In the genomic region with DNA sequence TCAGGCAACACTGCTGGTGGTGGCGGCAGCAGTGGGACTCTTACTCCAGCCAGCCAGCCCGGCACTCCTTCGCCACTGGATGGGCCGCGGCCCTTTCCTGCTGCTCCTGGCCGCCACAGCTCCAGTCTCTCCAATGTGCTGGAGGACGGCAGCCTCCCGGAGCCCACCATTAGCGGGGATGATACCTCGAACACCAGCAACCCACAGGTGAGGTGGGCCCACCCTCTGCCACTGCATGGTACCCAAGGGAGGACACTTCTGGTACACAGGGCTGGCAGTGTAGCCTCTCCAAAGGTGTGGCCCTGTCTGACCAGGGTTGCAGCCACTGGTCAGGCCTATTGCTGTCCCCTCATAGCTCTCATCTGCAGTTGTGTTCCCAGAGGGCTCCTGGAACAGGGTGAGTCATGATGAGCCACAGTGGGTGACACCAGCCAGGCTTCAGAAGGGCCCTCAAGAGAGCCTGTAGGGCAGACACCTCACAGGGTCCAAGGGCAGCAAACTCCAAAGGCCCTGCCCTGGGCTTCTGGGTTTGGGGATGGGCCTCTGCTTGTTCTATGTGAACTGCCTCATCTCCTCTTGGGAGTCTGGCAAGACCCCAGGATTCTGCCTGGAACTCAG, we compare ENCODE assay signal across 15 cellular contexts. TPM values are rescaled to one million over a fixed set of nuclear protein-coding genes. Genes with fewer than 3 reads are reported as not detected.
DNase-seq lines count a peak whose midpoint lies in the region; ATAC-seq and TF ChIP-seq lines count a peak whose summit lies in the region.
"Had no signal": no experiment of that assay in that cellular context is flagged by ENCODE, and none has a peak within 500 bp of the region (broad histone marks: within the 10 kb centered on the region; RNA-seq: fewer than 3 reads in every experiment).

No MANE protein-coding gene starts in this region.

- POLR2A ChIA-PET in MCF 10A (lab: Yijun Ruan, JAX) (interaction anchor here (0.6 kb wide), 1 partner anchor 291 kb away, joined by 3 read pairs; no protein-coding TSS in a partner anchor), Panc1 (lab: Charles Lee) (no interaction called here)

- H3K9me3 ChIP-seq in mammary epithelial cell (replicated peaks; ENCODE audit: insufficient read depth, low read length): no peaks in the 10 kb centered on the region
- H3K9me3 ChIP-seq in Panc1 (ENCODE audit: control insufficient read depth, insufficient read depth, low read depth, low read length): no peaks in the 10 kb centered on the region

- CTCF ChIA-PET in mammary epithelial cell (lab: Charles Lee; ENCODE audit: low non-redundant PET): no interaction called here
- CTCF ChIA-PET in MCF 10A (lab: Yijun Ruan, JAX): interaction anchor here (0.6 kb wide), 1 partner anchor 88 kb away, joined by 4 read pairs; no protein-coding TSS in a partner anchor
- CTCF ChIA-PET in Panc1 (lab: Charles Lee): no interaction called here

- H3K36me3 ChIP-seq in mammary epithelial cell (ENCODE audit: insufficient read depth, low read length) (peaks cover 2% of the 10 kb centered on the region), Panc1 (ENCODE audit: control insufficient read depth, insufficient read depth, low read length) (no peaks in the 10 kb centered on the region)

- peak; percentile 32; the same call in 1 of the 2 replicates for ATAC-seq in Panc1
- no peak for ATAC-seq in stimulated activated memory B cell treated with anti-CD40 and anti-IgM and Interleukin-4, amounts not matched to agents 10 μg/mL and 1 μg/mL and 100 μg/mL, for 72 hours
- no peak for ATAC-seq in left lobe of liver
- ATAC-seq: esophagus mucosa had no signal

- intact Hi-C loops in mammary epithelial cell (cut with micrococcal nuclease) (no loop called here), MCF 10A (cut with micrococcal nuclease) (no loop called here), Panc1 (cut with micrococcal nuclease; ENCODE audit: unreplicated experiment) (no loop called here)

- dilution Hi-C loops in mammary epithelial cell (cut with HindIII; ENCODE audit: low sequenced_read_pairs): no loop called here

- H3K27ac ChIP-seq in mammary epithelial cell (ENCODE audit: insufficient read depth, low read depth, low read length) (no peak overlapping the region), Panc1 (ENCODE audit: low read length) (no peak overlapping the region)
- H3K27ac ChIP-seq: coronary artery, skin epidermis had no signal

- no peaks in the 10 kb centered on the region for H3K27me3 Mint-ChIP-seq in MCF 10A (ENCODE audit: insufficient read depth, unreplicated experiment)
- H3K27me3 Mint-ChIP-seq in stimulated activated memory B cell treated with anti-CD40 and anti-IgM and Interleukin-4, amounts not matched to agents 10 μg/mL and 1 μg/mL and 100 μg/mL, for 72 hours: no peaks in the 10 kb centered on the region

- BruUV-seq in mammary epithelial cell (replicated peaks; lab: Mats Ljungman, UMichigan): no TSS peak
- BruUV-seq in MCF 10A (replicated peaks; lab: Mats Ljungman, UMichigan): no TSS peak
- BruUV-seq in Panc1 (replicated peaks; lab: Mats Ljungman, UMichigan): no TSS peak

- 100% methylated on average over 7 of the region's 10 CpGs for WGBS in mammary epithelial cell (ENCODE audit: low coverage, missing lambda C conversion rate)

- H3K27me3 ChIP-seq in mammary epithelial cell (ENCODE audit: insufficient read depth, low read length) (no peaks in the 10 kb centered on the region), Panc1 (ENCODE audit: control insufficient read depth, insufficient read depth, low read length) (no peaks in the 10 kb centered on the region)

- peaks cover 15% of the 10 kb centered on the region for H3K36me3 Mint-ChIP-seq in MCF 10A (ENCODE audit: insufficient read depth, unreplicated experiment)
- peaks cover 59% of the 10 kb centered on the region for H3K36me3 Mint-ChIP-seq in stimulated activated memory B cell treated with anti-CD40 and anti-IgM and Interleukin-4, amounts not matched to agents 10 μg/mL and 1 μg/mL and 100 μg/mL, for 72 hours

- H3K4me3 ChIP-seq in mammary epithelial cell (replicated peaks in 1 of 3; ENCODE audit: insufficient read depth in 1 of 3, low read depth in 2 of 3, low read length in 3 of 3) (no peak overlapping the region), Panc1 (ENCODE audit: low read depth in 2 of 2, low read length in 2 of 2) (no peak overlapping the region)
- H3K4me3 ChIP-seq: coronary artery, skin epidermis had no signal

- H3K79me2 ChIP-seq in mammary epithelial cell (ENCODE audit: insufficient read depth, low read length): no peaks in the 10 kb centered on the region

- no peak overlapping the region for H2AFZ ChIP-seq in mammary epithelial cell (ENCODE audit: low read depth, low read length)

- H4K20me1 ChIP-seq in mammary epithelial cell (ENCODE audit: insufficient read depth, low read length): no peaks in the 10 kb centered on the region

- H3K27ac Mint-ChIP-seq in MCF 10A (ENCODE audit: low read depth, unreplicated experiment): no peak overlapping the region
- peak overlapping the region; percentile 44 for H3K27ac Mint-ChIP-seq in stimulated activated memory B cell treated with anti-CD40 and anti-IgM and Interleukin-4, amounts not matched to agents 10 μg/mL and 1 μg/mL and 100 μg/mL, for 72 hours
- H3K27ac Mint-ChIP-seq: T-helper 1 cell treated with Interleukin-12 subunit alpha and Interleukin-12 subunit beta and Interleukin-4 antibody, amounts not matched to agents 30 μg/mL and 1 μg/mL, for 36 hours had no signal

- no peaks in the 10 kb centered on the region for H3K9me3 Mint-ChIP-seq in MCF 10A (ENCODE audit: unreplicated experiment)
- no peaks in the 10 kb centered on the region for H3K9me3 Mint-ChIP-seq in stimulated activated memory B cell treated with anti-CD40 and anti-IgM and Interleukin-4, amounts not matched to agents 10 μg/mL and 1 μg/mL and 100 μg/mL, for 72 hours
- H3K9me3 Mint-ChIP-seq: activated T-cell treated with anti-CD3 and anti-CD28 coated beads, Interleukin-2, amount 50 U/mL, for 4 hours; T-helper 1 cell treated with Interleukin-12 subunit alpha and Interleukin-12 subunit beta and Interleukin-4 antibody, amounts not matched to agents 30 μg/mL and 1 μg/mL, for 36 hours had no signal

- no peak overlapping the region for H3K4me2 ChIP-seq in mammary epithelial cell (ENCODE audit: insufficient read depth, low read depth, low read length)

- peaks cover 18% of the 10 kb centered on the region for H3K4me1 ChIP-seq in mammary epithelial cell (ENCODE audit: insufficient read depth, low read length)
- H3K4me1 ChIP-seq in Panc1 (ENCODE audit: control insufficient read depth, insufficient read depth, low read length): no peaks in the 10 kb centered on the region

- DNase-seq in mammary epithelial cell (peak; percentile 19), MCF 10A (ENCODE audit: unreplicated experiment) (no peak), Panc1 (ENCODE audit: low read depth, low spot score) (no peak), glomerular visceral epithelial cell (ENCODE audit: extremely low spot score) (peak; percentile 12), GF-D8 (lab: John Stamatoyannopoulos, UW) (no peak), foreskin melanocyte (no peak), left lobe of liver (ENCODE audit: low spot score) (no peak)
- DNase-seq: activated T-cell treated with anti-CD3 and anti-CD28 coated beads, Interleukin-2, amount 50 U/mL, for 4 hours; amniotic stem cell; DMS153 had no signal

- no peak overlapping the region for H3K4me3 Mint-ChIP-seq in MCF 10A (ENCODE audit: unreplicated experiment)
- H3K4me3 Mint-ChIP-seq in stimulated activated memory B cell treated with anti-CD40 and anti-IgM and Interleukin-4, amounts not matched to agents 10 μg/mL and 1 μg/mL and 100 μg/mL, for 72 hours: no peak overlapping the region
- H3K4me3 Mint-ChIP-seq: activated T-cell treated with anti-CD3 and anti-CD28 coated beads, Interleukin-2, amount 50 U/mL, for 4 hours; T-helper 1 cell treated with Interleukin-12 subunit alpha and Interleukin-12 subunit beta and Interleukin-4 antibody, amounts not matched to agents 30 μg/mL and 1 μg/mL, for 36 hours had no signal

- no peak overlapping the region for H3K9ac ChIP-seq in mammary epithelial cell (ENCODE audit: insufficient read depth, low read length)

- TF ChIP-seq CTCF in mammary epithelial cell (conservative IDR thresholded peaks at IDR 0.05 in 1 of 2, IDR thresholded peaks at IDR 0.05 in 1 of 2; ENCODE audit: extremely low read depth in 1 of 2, insufficient read depth in 1 of 2, low read depth in 1 of 2, low read length in 2 of 2) (no peak), MCF 10A (IDR thresholded peaks at IDR 0.05; ENCODE audit: unreplicated experiment) (no peak), Panc1 (IDR thresholded peaks at IDR 0.05) (no peak)

- in situ Hi-C loops in mammary epithelial cell (cut with MboI; ENCODE audit: low sequenced_read_pairs in 2 of 2): no loop called here
- in situ Hi-C loops in Panc1 (cut with HindIII; ENCODE audit: low pct_unique_long_range_greater_than_20kb, low sequenced_read_pairs): no loop called here

- H3K4me1 Mint-ChIP-seq in MCF 10A (ENCODE audit: insufficient read depth, unreplicated experiment): peaks cover 5% of the 10 kb centered on the region
- H3K4me1 Mint-ChIP-seq in stimulated activated memory B cell treated with anti-CD40 and anti-IgM and Interleukin-4, amounts not matched to agents 10 μg/mL and 1 μg/mL and 100 μg/mL, for 72 hours: peaks cover 23% of the 10 kb centered on the region

RNA-seq across cellular contexts. Expression of a gene that starts 20.8 kb away (rescaled TPM):
- 10 to 100 TPM; 21.3 to 42.3 TPM for total RNA-seq in mammary epithelial cell
- 24.6 TPM for polyA plus RNA-seq in mammary epithelial cell
- polyA minus RNA-seq in mammary epithelial cell: 63.5 TPM
- total RNA-seq in MCF 10A (2022): 14.2 and 20.2 TPM in 2 replicates
- 38.8 TPM for total RNA-seq in Panc1 (2021; ENCODE audit: unreplicated experiment)
- 46.2 TPM for polyA plus RNA-seq in Panc1 (2012; ENCODE audit: insufficient read length)
- total RNA-seq in left lobe of liver: 12.2 TPM

RNA-seq across cellular contexts. Expression of a gene that starts 23.8 kb away (rescaled TPM):
- total RNA-seq in mammary epithelial cell (10 to 100 TPM; 17.8 to 42.1 TPM), MCF 10A (2022) (43.9 and 45.9 TPM in 2 replicates), Panc1 (2021; ENCODE audit: unreplicated experiment) (35.5 TPM), left lobe of liver (19.3 TPM)
- 31.4 TPM for polyA plus RNA-seq in mammary epithelial cell
- 19.6 TPM for polyA minus RNA-seq in mammary epithelial cell
- 54.3 TPM for polyA plus RNA-seq in Panc1 (2012; ENCODE audit: insufficient read length)

Comparison
In these comparisons a context has a peak if more than half of its experiments do, and no peak if none do; other contexts are left out.
1. DNase-seq: peak in mammary epithelial cell (single experiment) and glomerular visceral epithelial cell (single experiment); none in MCF 10A (single experiment), Panc1 (single experiment), GF-D8 (single experiment), foreskin melanocyte (single experiment) and left lobe of liver (single experiment).